23 cellular contexts compared by ENCODE assay signal in genomic region chr9:94813379-94813778, GRCh38.
A peak's percentile ranks its signal among the peaks of the same experiment; 100 is the strongest.
DNase-seq lines count a peak whose midpoint lies in the region; ATAC-seq, FAIRE-seq and TF ChIP-seq lines count a peak whose summit lies in the region.
"Had no signal": no experiment of that assay in that cellular context is flagged by ENCODE, and none has a peak within 500 bp of the region (broad histone marks: within the 10 kb centered on the region; RNA-seq: fewer than 3 reads in every experiment).

No MANE protein-coding gene starts in this region.

- DNase-seq in NCI-H510A treated with DMSO at 0.1 percent for 48 hours (lab: John Stamatoyannopoulos, UW), result peak; percentile 25
- no peak for DNase-seq in NCI-H510A (lab: John Stamatoyannopoulos, UW)
- peak; percentile 36 for DNase-seq in M059J (ENCODE audit: low read depth)
- DNase-seq in astrocyte (ENCODE audit: low read depth), result peak; percentile 36
- DNase-seq in renal cortical epithelial cell (ENCODE audit: low read depth), result peak; percentile 47
- DNase-seq in GM23338 (ENCODE audit: low spot score), result no peak
- DNase-seq in GM19240 (ENCODE audit: insufficient read length, low spot score), result no peak
- DNase-seq in COR-L47 (lab: John Stamatoyannopoulos, UW), result no peak
- DNase-seq: activated CD8-positive, alpha-beta memory T cell treated with anti-CD3 and anti-CD28 coated beads, Interleukin-2, amount 50 U/mL, for 48 hours; activated effector memory CD4-positive, alpha-beta T cell treated with Interleukin-2 at 50 U/mL for 16 hours; esophagus squamous epithelium; natural killer cell; NCI-H1694; right lobe of liver; stimulated activated CD8-positive, alpha-beta memory T cell treated with anti-CD3 and anti-CD28 coated beads, Interleukin-4, amount 100 ng/mL, for 48 hours; WERI-Rb-1 had no signal

- H3F3A ChIP-seq in GM23338 (replicated peaks; ENCODE audit: low read depth), result no peaks in the 10 kb centered on the region

- H3K9me3 Mint-ChIP-seq in astrocyte (ENCODE audit: unreplicated experiment), result no peaks in the 10 kb centered on the region
- no peaks in the 10 kb centered on the region; the same call in 2 of the 3 replicates for H3K9me3 Mint-ChIP-seq in GM23338
- H3K9me3 Mint-ChIP-seq: brain, natural killer cell had no signal

- H3K4me3 ChIP-seq in astrocyte (ENCODE audit: insufficient read depth, low read depth, low read length) (no peak overlapping the region), GM23338 (no peak overlapping the region)
- H3K4me3 ChIP-seq: esophagus squamous epithelium, right lobe of liver had no signal

- H3K27me3 Mint-ChIP-seq in astrocyte (ENCODE audit: low read depth, unreplicated experiment), result no peaks in the 10 kb centered on the region
- H3K27me3 Mint-ChIP-seq in GM23338 (ENCODE audit: insufficient read depth, low read depth, poor library complexity), result no peaks in the 10 kb centered on the region

- no peak overlapping the region for H3K27ac ChIP-seq in astrocyte (ENCODE audit: low read depth, low read length)
- H3K27ac ChIP-seq in GM23338 (ENCODE audit: low read depth), result no peak overlapping the region
- H3K27ac ChIP-seq: C4-2B, esophagus squamous epithelium, HL-60, parathyroid adenoma, right lobe of liver, WERI-Rb-1 had no signal

- no peaks in the 10 kb centered on the region for H3K9me3 ChIP-seq in astrocyte (ENCODE audit: insufficient read depth, low read depth, low read length)
- H3K9me3 ChIP-seq: esophagus squamous epithelium, right lobe of liver had no signal

- no peak overlapping the region for H3K4me3 Mint-ChIP-seq in astrocyte (ENCODE audit: unreplicated experiment)
- no peak overlapping the region for H3K4me3 Mint-ChIP-seq in GM23338
- H3K4me3 Mint-ChIP-seq: brain, natural killer cell had no signal

- no peak overlapping the region for H3K9ac ChIP-seq in astrocyte (ENCODE audit: low read length)
- H3K9ac ChIP-seq: parathyroid adenoma had no signal

- H4K20me1 ChIP-seq in astrocyte (ENCODE audit: insufficient read depth, low read length), result no peaks in the 10 kb centered on the region
- no peaks in the 10 kb centered on the region for H4K20me1 ChIP-seq in GM23338 (replicated peaks; ENCODE audit: insufficient read depth)

- no peak overlapping the region for H2AFZ ChIP-seq in astrocyte (ENCODE audit: low read depth, low read length)
- H2AFZ ChIP-seq in GM23338, result no peak overlapping the region
- H2AFZ ChIP-seq: parathyroid adenoma had no signal

- ATAC-seq in GM23338, result no peak
- ATAC-seq: HepG2, natural killer cell, right lobe of liver had no signal

- H3K4me1 Mint-ChIP-seq in astrocyte (ENCODE audit: low read depth, unreplicated experiment) (peaks cover 36% of the 10 kb centered on the region), GM23338 (peaks cover 7% of the 10 kb centered on the region; the same call in 2 of the 3 replicates)

- H3K4me2 ChIP-seq in astrocyte (ENCODE audit: low read length) (no peak overlapping the region), GM23338 (no peak overlapping the region)

- no peak for TF ChIP-seq CTCF in astrocyte (IDR thresholded peaks at IDR 0.05; ENCODE audit: insufficient read depth, low read depth, low read length)
- TF ChIP-seq CTCF in GM23338 (conservative IDR thresholded peaks at IDR 0.05; ENCODE audit: low read depth in 2 of 2), result no peak

- peak overlapping the region; percentile 10 for H3K27ac Mint-ChIP-seq in astrocyte (ENCODE audit: unreplicated experiment)
- no peak overlapping the region for H3K27ac Mint-ChIP-seq in GM23338

- H3K79me2 ChIP-seq in astrocyte (ENCODE audit: insufficient read depth, low read length), result no peaks in the 10 kb centered on the region
- no peaks in the 10 kb centered on the region for H3K79me2 ChIP-seq in GM23338 (replicated peaks; ENCODE audit: insufficient read depth)
- H3K79me2 ChIP-seq: parathyroid adenoma had no signal

- no peaks in the 10 kb centered on the region for H3K9me2 ChIP-seq in GM23338 (ENCODE audit: insufficient read depth)

- no peaks in the 10 kb centered on the region for H3K27me3 ChIP-seq in astrocyte (ENCODE audit: insufficient read depth, low read length)
- no peaks in the 10 kb centered on the region for H3K27me3 ChIP-seq in GM23338 (ENCODE audit: insufficient read depth)
- H3K27me3 ChIP-seq: esophagus squamous epithelium, right lobe of liver had no signal

- H3K36me3 ChIP-seq in astrocyte (ENCODE audit: insufficient read depth, low read length), result no peaks in the 10 kb centered on the region
- no peaks in the 10 kb centered on the region for H3K36me3 ChIP-seq in GM23338 (ENCODE audit: insufficient read depth)
- H3K36me3 ChIP-seq: esophagus squamous epithelium, right lobe of liver had no signal

- H3K36me3 Mint-ChIP-seq in astrocyte (ENCODE audit: low read depth, unreplicated experiment) (peaks cover 27% of the 10 kb centered on the region), GM23338 (ENCODE audit: low read depth) (no peaks in the 10 kb centered on the region)
- H3K36me3 Mint-ChIP-seq: natural killer cell had no signal

- FAIRE-seq in astrocyte (lab: Jason Lieb, UNC), result no peak
- FAIRE-seq: H54, HepG2, urothelium cell line had no signal

- H3K4me1 ChIP-seq in astrocyte (ENCODE audit: insufficient read depth, low read length), result peaks cover 27% of the 10 kb centered on the region
- no peaks in the 10 kb centered on the region for H3K4me1 ChIP-seq in GM23338 (ENCODE audit: insufficient read depth)
- H3K4me1 ChIP-seq: right lobe of liver had no signal

TF ChIP-seq in GM23338, 12 proteins besides CTCF, POLR2A, EP300 and RAD21 (continues in another document):
- TF ChIP-seq ZNF331 (CRISPR knock-in tag; IDR thresholded peaks at IDR 0.05; ENCODE audit: low read depth) (no peak), EZH2 (IDR thresholded peaks at IDR 0.05; ENCODE audit: low read depth, unreplicated experiment) (no peak), JUNB (IDR thresholded peaks at IDR 0.05; ENCODE audit: unreplicated experiment) (no peak), EZH2phosphoT487 (IDR thresholded peaks at IDR 0.05; ENCODE audit: unreplicated experiment) (no peak), REST (IDR thresholded peaks at IDR 0.05; ENCODE audit: unreplicated experiment) (no peak)

Comparison
In these comparisons a context has a peak if more than half of its experiments do, and no peak if none do; other contexts are left out.
1. DNase-seq: peak in NCI-H510A treated with DMSO at 0.1 percent for 48 hours (single experiment), M059J (single experiment), astrocyte (single experiment) and renal cortical epithelial cell (single experiment); none in NCI-H510A (single experiment), GM23338 (single experiment), GM19240 (single experiment) and COR-L47 (single experiment).